In the genomic region with DNA sequence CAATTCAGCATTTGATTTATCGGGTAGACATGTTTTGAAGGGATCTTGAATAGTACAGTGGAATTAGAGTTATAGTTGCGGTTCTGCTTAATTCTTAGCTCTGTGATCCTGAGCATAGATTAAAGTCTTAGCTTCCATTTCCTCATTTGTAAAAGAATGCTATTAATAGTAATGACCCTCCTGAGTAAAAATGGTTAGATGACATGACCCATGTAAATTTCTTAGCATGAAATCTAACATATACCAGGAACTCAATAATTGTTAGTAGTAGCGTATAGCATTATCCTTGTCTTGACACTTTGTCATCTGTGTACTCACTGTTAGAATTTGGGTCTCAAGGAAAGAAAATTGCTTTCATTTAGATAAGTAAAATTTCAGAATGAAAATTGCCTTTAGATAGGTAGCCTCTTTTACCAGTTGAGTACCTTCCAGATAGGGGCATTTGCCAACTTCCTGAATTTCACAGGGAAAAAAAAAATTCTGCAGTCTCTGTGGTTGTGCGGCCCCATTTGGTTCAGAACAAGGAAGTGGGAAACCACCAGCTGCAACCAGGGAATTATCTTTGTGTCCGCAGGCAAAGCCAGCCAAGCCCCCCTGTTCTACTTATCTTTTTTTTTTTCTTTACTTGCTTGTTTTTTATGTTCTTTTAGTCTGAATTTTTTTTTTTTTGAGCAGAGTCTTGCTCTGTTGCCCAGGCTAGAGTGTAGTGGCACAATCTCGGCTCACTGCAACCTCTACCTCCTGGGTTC, we compare ENCODE assay signal across 12 cellular contexts.
DNase-seq lines count a peak whose midpoint lies in the region; ATAC-seq and TF ChIP-seq lines count a peak whose summit lies in the region.
"Had no signal": no experiment of that assay in that cellular context is flagged by ENCODE, and none has a peak within 500 bp of the region (broad histone marks: within the 10 kb centered on the region; RNA-seq: fewer than 3 reads in every experiment).

No MANE protein-coding gene starts in this region.

- H3K9me3 ChIP-seq in transverse colon: no peaks in the 10 kb centered on the region
- H3K9me3 ChIP-seq: uterus had no signal

- in situ Hi-C loops in KBM-7 (cut with MboI; ENCODE audit: low pct_unique_long_range_greater_than_20kb, low sequenced_read_pairs): no loop called here
- in situ Hi-C loops in transverse colon (cut with MboI; ENCODE audit: low pct_ligation_motif_present in 1 of 4, low pct_unique_long_range_greater_than_20kb in 1 of 4, low sequenced_read_pairs in 3 of 4): no loop called here

- H3K79me2 ChIP-seq in ACC112 (ENCODE audit: control insufficient read depth, insufficient read depth, low read length, unreplicated experiment): peaks cover 13% of the 10 kb centered on the region

- H3K36me3 ChIP-seq in ACC112 (ENCODE audit: insufficient read depth, low read length) (no peaks in the 10 kb centered on the region), transverse colon (no peaks in the 10 kb centered on the region)
- H3K36me3 ChIP-seq: uterus had no signal

- TF ChIP-seq EP300 in transverse colon (IDR thresholded peaks at IDR 0.05; ENCODE audit: low read depth): no peak

- ATAC-seq in HG03025 (IDR thresholded peaks at IDR 0.05; ENCODE audit: low FRiP score, unreplicated experiment): no peak

- DNase-seq in KBM-7: peak; percentile 91
- DNase-seq in SKM-1 treated with dmso at 0.1 percent for 144 hours (lab: John Stamatoyannopoulos, UW; ENCODE audit: unreplicated experiment): peak; percentile 55
- DNase-seq in glomerular visceral epithelial cell (ENCODE audit: extremely low spot score): peak; percentile 54
- DNase-seq in 8988T: no peak
- no peak for DNase-seq in NCI-H1417 (lab: John Stamatoyannopoulos, UW)
- no peak for DNase-seq in transverse colon
- DNase-seq: DMS79 treated with DMSO at 0.1 percent for 48 hours, GOT3, MM.1S, uterus had no signal

- 59 to 65% methylated on average over 3 to 6 of the region's 6 CpGs for WGBS in transverse colon (ENCODE audit: low coverage in 1 of 2), 2 donors

- no peak for TF ChIP-seq POLR2A in transverse colon (IDR thresholded peaks at IDR 0.05)

- TF ChIP-seq CTCF in transverse colon (IDR thresholded peaks at IDR 0.05): no peak

- H3K27ac ChIP-seq in ACC112 (ENCODE audit: low read depth, low read length) (peak overlapping the region; percentile 100), transverse colon (no peak overlapping the region)
- H3K27ac ChIP-seq: uterus had no signal

- H3K27me3 ChIP-seq in ACC112 (ENCODE audit: insufficient read depth, low read length) (no peaks in the 10 kb centered on the region), transverse colon (no peaks in the 10 kb centered on the region)

- intact Hi-C loops in transverse colon (cut with DNase I; ENCODE audit: low total_unique reads): no loop called here

- peaks cover 38% of the 10 kb centered on the region for H3K4me1 ChIP-seq in ACC112 (ENCODE audit: control insufficient read depth, insufficient read depth, low read length, unreplicated experiment)
- peaks cover 0 to 6% (median 0%) of the 10 kb centered on the region in 4 donors for H3K4me1 ChIP-seq in transverse colon
- H3K4me1 ChIP-seq: uterus had no signal

- H3K4me3 ChIP-seq in ACC112 (ENCODE audit: low read depth, low read length): no peak overlapping the region
- no peak overlapping the region for H3K4me3 ChIP-seq in transverse colon
- H3K4me3 ChIP-seq: uterus had no signal

- no peak overlapping the region for H2AFZ ChIP-seq in ACC112 (ENCODE audit: low read length, unreplicated experiment)

Comparison
In these comparisons a context has a peak if more than half of its experiments do, and no peak if none do; other contexts are left out.
1. DNase-seq: peak in KBM-7 (single experiment), SKM-1 treated with dmso at 0.1 percent for 144 hours (single experiment) and glomerular visceral epithelial cell (single experiment); none in 8988T (single experiment), NCI-H1417 (0 of 3) and transverse colon (single experiment).